Comparison of ENCODE assay signal across 8 cellular contexts in the genomic region with DNA sequence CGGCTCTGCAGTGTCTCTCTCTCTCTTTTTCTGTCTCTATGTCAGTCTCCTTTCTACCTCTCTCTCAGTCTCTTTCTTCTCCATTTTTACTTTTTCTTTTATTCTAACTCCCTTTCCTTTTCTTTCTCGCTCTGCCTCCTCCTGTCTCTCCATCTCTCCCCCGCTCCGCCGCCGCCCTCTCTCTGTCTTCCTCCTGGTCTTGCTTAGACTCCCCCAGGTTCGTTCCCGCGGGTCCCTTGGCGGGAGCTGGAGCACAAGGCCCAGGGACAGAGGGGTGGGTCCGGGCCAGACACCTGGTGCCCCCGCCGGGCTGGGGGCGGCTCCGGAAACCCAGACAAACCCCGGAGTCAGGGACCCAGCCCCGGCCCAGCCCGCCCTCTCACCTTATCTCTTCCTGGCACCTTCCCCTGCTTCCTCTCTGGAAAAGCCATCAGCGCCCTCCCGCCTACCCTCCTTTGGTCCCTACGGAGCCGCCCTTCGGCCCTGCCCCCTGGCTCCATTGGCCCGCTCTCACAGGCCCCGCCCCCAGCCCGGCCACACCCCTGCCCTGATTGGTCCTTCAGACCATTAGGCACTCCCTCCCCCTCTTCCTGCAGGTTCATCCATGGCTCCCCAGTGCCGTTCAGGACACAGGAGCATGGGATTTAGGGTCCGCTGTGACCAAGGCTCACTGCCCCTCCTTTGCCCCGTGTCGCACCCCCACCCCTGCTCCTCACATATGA. TPM values are rescaled to one million over a fixed set of nuclear protein-coding genes. Genes with fewer than 3 reads are reported as not detected.
DNase-seq lines count a peak whose midpoint lies in the region; ATAC-seq, FAIRE-seq and TF ChIP-seq lines count a peak whose summit lies in the region.

No MANE protein-coding gene starts in this region.

- peak overlapping the region; percentile 29 for H3K4me3 Mint-ChIP-seq in central memory CD8-positive, alpha-beta T cell

- peak overlapping the region; percentile 59 for H3K4me3 ChIP-seq in HUES48 (ENCODE audit: low read depth, low read length)
- H3K4me3 ChIP-seq in HepG2 (replicated peaks in 1 of 3; ENCODE audit: insufficient read depth in 1 of 3, low read depth in 2 of 3, low read length in 3 of 3), result peak overlapping the region; percentile 26 to 50 (median 43); a peak in 4 of 6 replicates

- peak; percentile 84 for DNase-seq in SW480 (ENCODE audit: low spot score)
- DNase-seq in central memory CD8-positive, alpha-beta T cell (ENCODE audit: low spot score in 2 of 2), result no peak
- DNase-seq in HepG2 (ENCODE audit: low spot score), result peak; percentile 57
- peak; percentile 30 for DNase-seq in stimulated activated CD8-positive, alpha-beta memory T cell treated with anti-CD3 and anti-CD28 coated beads, Interleukin-4, amount 100 ng/mL, for 24 hours (ENCODE audit: low read depth)
- DNase-seq in epidermal melanocyte (ENCODE audit: insufficient read length, low spot score), result no peak
- no peak for DNase-seq in DMS 273 (lab: John Stamatoyannopoulos, UW; ENCODE audit: unreplicated experiment)

- in situ Hi-C loops in HepG2 (cut with HindIII; ENCODE audit: extremely low pct_ligation_motif_present, low pct_unique_long_range_greater_than_20kb), result no loop called here

- H3K27ac ChIP-seq in HUES48 (ENCODE audit: low read depth, low read length) (peak overlapping the region; percentile 74), HepG2 (ENCODE audit: extremely low read length, insufficient read depth, low read length) (no peak overlapping the region)

- ATAC-seq in central memory CD8-positive, alpha-beta T cell (replicated peaks; ENCODE audit: extremely low read depth, poor library complexity, severe bottlenecking), result no peak
- ATAC-seq in HepG2 (peak; percentile 82), HG02981 (IDR thresholded peaks at IDR 0.05; ENCODE audit: unreplicated experiment) (no peak)

- peaks cover 6% of the 10 kb centered on the region; the same call in 1 of the 2 replicates for H3K4me1 ChIP-seq in HUES48 (ENCODE audit: control insufficient read depth, insufficient read depth, low read length)
- H3K4me1 ChIP-seq in HepG2 (ENCODE audit: insufficient read depth, low read length), result peaks cover 41% of the 10 kb centered on the region

- no peak overlapping the region for H2AFZ ChIP-seq in HepG2 (ENCODE audit: low read length)

- 30% methylated on average over 27 of the region's 30 CpGs for WGBS in HepG2 (ENCODE audit: low lambda C conversion rate)

- no peaks in the 10 kb centered on the region for H3K79me2 ChIP-seq in HepG2 (ENCODE audit: insufficient read depth, low read length)

- H3K27me3 Mint-ChIP-seq in central memory CD8-positive, alpha-beta T cell, result peaks cover 51% of the 10 kb centered on the region

- H3K9ac ChIP-seq in HUES48 (ENCODE audit: low read depth, low read length) (peak overlapping the region; percentile 55; the same call in 1 of the 2 replicates), HepG2 (ENCODE audit: insufficient read depth, low read depth, low read length) (no peak overlapping the region)

- TF ChIP-seq POLR2A in HepG2 (IDR thresholded peaks at IDR 0.05; ENCODE audit: insufficient read depth in 1 of 2, low read depth in 2 of 2, low read length in 2 of 2), result no peak

- no peaks in the 10 kb centered on the region for H4K20me1 ChIP-seq in HepG2 (ENCODE audit: insufficient read depth, low read length)

- H3K9me3 ChIP-seq in HUES48 (ENCODE audit: control insufficient read depth, insufficient read depth, low read length) (no peaks in the 10 kb centered on the region), HepG2 (ENCODE audit: low read length) (no peaks in the 10 kb centered on the region)

- no peaks in the 10 kb centered on the region for H3K27me3 ChIP-seq in HUES48 (ENCODE audit: control insufficient read depth, insufficient read depth, low read length)
- H3K27me3 ChIP-seq in HepG2 (ENCODE audit: control insufficient read depth in 1 of 2, insufficient read depth in 2 of 2, low read length in 2 of 2), result no peaks in the 10 kb centered on the region

- H3K27ac Mint-ChIP-seq in central memory CD8-positive, alpha-beta T cell (ENCODE audit: low read depth), result no peak overlapping the region

- TF ChIP-seq EP300 in HepG2 (IDR thresholded peaks at IDR 0.05; ENCODE audit: low read depth in 2 of 2, low read length in 2 of 2) (no peak), HepG2 (CRISPR knock-in tag; IDR thresholded peaks at IDR 0.05; ENCODE audit: borderline replicate concordance) (no peak)

- no peak for TF ChIP-seq CTCF in HepG2 (CRISPR knock-in tag; IDR thresholded peaks at IDR 0.05)

- peaks cover 17% of the 10 kb centered on the region for H3K4me1 Mint-ChIP-seq in central memory CD8-positive, alpha-beta T cell

- intact Hi-C loops in HepG2 (cut with micrococcal nuclease; ENCODE audit: unreplicated experiment), result no loop called here

- BruUV-seq in HepG2 (replicated peaks; lab: Mats Ljungman, UMichigan), result no TSS peak

- H3K36me3 ChIP-seq in HUES48 (ENCODE audit: control insufficient read depth, insufficient read depth, low read length) (0 out of 2 replicates have a peak, but pooled peaks cover 6% of the 10 kb centered on the region), HepG2 (replicated peaks in 1 of 2; ENCODE audit: control insufficient read depth in 1 of 2, insufficient read depth in 2 of 2, low read length in 2 of 2) (no peaks in the 10 kb centered on the region)

- H3K9me3 Mint-ChIP-seq in central memory CD8-positive, alpha-beta T cell, result no peaks in the 10 kb centered on the region

- no peak for FAIRE-seq in HepG2 (lab: Jason Lieb, UNC)

- peaks cover 2% of the 10 kb centered on the region for H3K36me3 Mint-ChIP-seq in central memory CD8-positive, alpha-beta T cell (ENCODE audit: insufficient read depth)

- TF ChIP-seq RAD21 in HepG2 (CRISPR knock-in tag; IDR thresholded peaks at IDR 0.05), result no peak

- POLR2A ChIA-PET in HepG2 (lab: Yijun Ruan, JAX), result no interaction called here

- CTCF ChIA-PET in HepG2 (lab: Yijun Ruan, JAX; ENCODE audit: low intra/inter-chr PET ratio, low total read pairs), result interaction anchor here (0.7 kb wide), 1 partner anchor 1382 kb away, joined by 3 read pairs; no protein-coding TSS in a partner anchor

- peak overlapping the region; percentile 65 for H3K4me2 ChIP-seq in HepG2 (ENCODE audit: low read depth, low read length)

RNA-seq across cellular contexts. Expression of gene NOP53, which starts 15.4 kb away (rescaled TPM):
- total RNA-seq in HepG2 (2016; rRNA removed; fragmentation: Illumina TruSeq; extraction: Trizol), result 44.2 and 53.9 TPM in 2 replicates
- 107 and 126 TPM in 2 replicates for total RNA-seq in HepG2 (2016; cell fraction: cytosol; rRNA removed; fragmentation: Illumina TruSeq; extraction: Trizol; ENCODE audit: low read depth)
- total RNA-seq in HepG2 (2016; cell fraction: insoluble cytoplasmic fraction; rRNA removed; fragmentation: Illumina TruSeq; extraction: Trizol), result 45.6 and 56.7 TPM in 2 replicates
- 135 and 149 TPM in 2 replicates for total RNA-seq in HepG2 (2016; cell fraction: membrane; rRNA removed; fragmentation: Illumina TruSeq; extraction: Trizol)
- total RNA-seq in HepG2 (2016; cell fraction: nucleus; rRNA removed; fragmentation: Illumina TruSeq; extraction: Trizol), result 47.1 and 55.4 TPM in 2 replicates
- polyA plus RNA-seq in HepG2 (2011; rRNA removed), result 137 and 141 TPM in 2 replicates
- 112 and 146 TPM in 2 replicates for polyA plus RNA-seq in HepG2 (2011; cell fraction: cytosol; rRNA removed)
- 144 and 157 TPM in 2 replicates for polyA plus RNA-seq in HepG2 (2011; cell fraction: nucleus; rRNA removed)
- 184 and 186 TPM in 2 replicates for polyA plus RNA-seq in HepG2 (2012)
- polyA plus RNA-seq in HepG2 (2016; cell fraction: cytosol; fragmentation: Illumina TruSeq; extraction: Trizol; ENCODE audit: low read depth), result 140 and 165 TPM in 2 replicates
- polyA plus RNA-seq in HepG2 (2016; cell fraction: insoluble cytoplasmic fraction; fragmentation: Illumina TruSeq; extraction: Trizol; ENCODE audit: low read depth), result 95.8 and 96.6 TPM in 2 replicates
- 223 and 257 TPM in 2 replicates for polyA plus RNA-seq in HepG2 (2016; cell fraction: membrane; fragmentation: Illumina TruSeq; extraction: Trizol; ENCODE audit: low read depth)
- 129 and 142 TPM in 2 replicates for polyA plus RNA-seq in HepG2 (2016; cell fraction: nucleus; fragmentation: Illumina TruSeq; extraction: Trizol; ENCODE audit: insufficient read depth, low read depth)
- polyA minus RNA-seq in HepG2 (2011; rRNA and poly(A)+ RNA removed; ENCODE audit: low replicate concordance), result 51.2 and 58.9 TPM in 2 replicates
- polyA minus RNA-seq in HepG2 (2011; cell fraction: cytosol; rRNA and poly(A)+ RNA removed), result 55.2 and 56.4 TPM in 2 replicates
- 36.2 and 36.4 TPM in 2 replicates for polyA minus RNA-seq in HepG2 (2011; cell fraction: nucleus; rRNA and poly(A)+ RNA removed)

RNA-seq across cellular contexts. Expression of gene EHD2, which starts 16.7 kb away (rescaled TPM):
- total RNA-seq in HepG2 (2016; rRNA removed; fragmentation: Illumina TruSeq; extraction: Trizol), result 0.08 and 0.09 TPM in 2 replicates
- not detected in 2 replicates for total RNA-seq in HepG2 (2016; cell fraction: cytosol; rRNA removed; fragmentation: Illumina TruSeq; extraction: Trizol; ENCODE audit: low read depth)
- total RNA-seq in HepG2 (2016; cell fraction: insoluble cytoplasmic fraction; rRNA removed; fragmentation: Illumina TruSeq; extraction: Trizol), result not detected in 2 replicates
- total RNA-seq in HepG2 (2016; cell fraction: membrane; rRNA removed; fragmentation: Illumina TruSeq; extraction: Trizol), result not detected in 2 replicates
- not detected in 2 replicates for total RNA-seq in HepG2 (2016; cell fraction: nucleus; rRNA removed; fragmentation: Illumina TruSeq; extraction: Trizol)
- polyA plus RNA-seq in HepG2 (2011; rRNA removed), result 0.28 and 0.33 TPM in 2 replicates
- 0.25 and 0.33 TPM in 2 replicates for polyA plus RNA-seq in HepG2 (2011; cell fraction: cytosol; rRNA removed)
- 1.2 and 1.3 TPM in 2 replicates for polyA plus RNA-seq in HepG2 (2011; cell fraction: nucleus; rRNA removed)
- polyA plus RNA-seq in HepG2 (2012), result 0.37 and 0.80 TPM in 2 replicates
- polyA plus RNA-seq in HepG2 (2016; cell fraction: cytosol; fragmentation: Illumina TruSeq; extraction: Trizol; ENCODE audit: low read depth), result not detected in 2 replicates
- 0.05 TPM in 1 of 2 replicates, not detected in the other for polyA plus RNA-seq in HepG2 (2016; cell fraction: insoluble cytoplasmic fraction; fragmentation: Illumina TruSeq; extraction: Trizol; ENCODE audit: low read depth)
- polyA plus RNA-seq in HepG2 (2016; cell fraction: membrane; fragmentation: Illumina TruSeq; extraction: Trizol; ENCODE audit: low read depth), result not detected in 2 replicates
- polyA plus RNA-seq in HepG2 (2016; cell fraction: nucleus; fragmentation: Illumina TruSeq; extraction: Trizol; ENCODE audit: insufficient read depth, low read depth), result not detected in 2 replicates
- polyA minus RNA-seq in HepG2 (2011; rRNA and poly(A)+ RNA removed; ENCODE audit: low replicate concordance), result 0.46 and 5.6 TPM in 2 replicates
- polyA minus RNA-seq in HepG2 (2011; cell fraction: cytosol; rRNA and poly(A)+ RNA removed), result 0.53 and 1.3 TPM in 2 replicates
- polyA minus RNA-seq in HepG2 (2011; cell fraction: nucleus; rRNA and poly(A)+ RNA removed), result 0.26 and 0.87 TPM in 2 replicates

RNA-seq across cellular contexts. Expression of gene SELENOW, which starts 48.5 kb away (rescaled TPM):
- 57.0 and 64.7 TPM in 2 replicates for total RNA-seq in HepG2 (2016; rRNA removed; fragmentation: Illumina TruSeq; extraction: Trizol)
- 415 and 416 TPM in 2 replicates for total RNA-seq in HepG2 (2016; cell fraction: cytosol; rRNA removed; fragmentation: Illumina TruSeq; extraction: Trizol; ENCODE audit: low read depth)
- 46.9 and 63.2 TPM in 2 replicates for total RNA-seq in HepG2 (2016; cell fraction: insoluble cytoplasmic fraction; rRNA removed; fragmentation: Illumina TruSeq; extraction: Trizol)
- 235 and 276 TPM in 2 replicates for total RNA-seq in HepG2 (2016; cell fraction: membrane; rRNA removed; fragmentation: Illumina TruSeq; extraction: Trizol)
- total RNA-seq in HepG2 (2016; cell fraction: nucleus; rRNA removed; fragmentation: Illumina TruSeq; extraction: Trizol), result 28.8 and 32.2 TPM in 2 replicates
- 50.3 and 55.8 TPM in 2 replicates for polyA plus RNA-seq in HepG2 (2011; rRNA removed)
- 52.1 and 56.8 TPM in 2 replicates for polyA plus RNA-seq in HepG2 (2011; cell fraction: cytosol; rRNA removed)
- polyA plus RNA-seq in HepG2 (2011; cell fraction: nucleus; rRNA removed), result 41.3 and 52.2 TPM in 2 replicates
- polyA plus RNA-seq in HepG2 (2012), result 14.6 and 20.9 TPM in 2 replicates
- 421 and 463 TPM in 2 replicates for polyA plus RNA-seq in HepG2 (2016; cell fraction: cytosol; fragmentation: Illumina TruSeq; extraction: Trizol; ENCODE audit: low read depth)
- 46.3 and 48.2 TPM in 2 replicates for polyA plus RNA-seq in HepG2 (2016; cell fraction: insoluble cytoplasmic fraction; fragmentation: Illumina TruSeq; extraction: Trizol; ENCODE audit: low read depth)
- 226 and 236 TPM in 2 replicates for polyA plus RNA-seq in HepG2 (2016; cell fraction: membrane; fragmentation: Illumina TruSeq; extraction: Trizol; ENCODE audit: low read depth)
- polyA plus RNA-seq in HepG2 (2016; cell fraction: nucleus; fragmentation: Illumina TruSeq; extraction: Trizol; ENCODE audit: insufficient read depth, low read depth), result 54.1 and 65.0 TPM in 2 replicates
- polyA minus RNA-seq in HepG2 (2011; rRNA and poly(A)+ RNA removed; ENCODE audit: low replicate concordance), result 20.3 and 61.1 TPM in 2 replicates
- 7.8 and 8.5 TPM in 2 replicates for polyA minus RNA-seq in HepG2 (2011; cell fraction: cytosol; rRNA and poly(A)+ RNA removed)
- polyA minus RNA-seq in HepG2 (2011; cell fraction: nucleus; rRNA and poly(A)+ RNA removed), result 7.5 and 10.1 TPM in 2 replicates

Comparison
In these comparisons a context has a peak if more than half of its experiments do, and no peak if none do; other contexts are left out.
1. DNase-seq: peak in SW480 (single experiment), HepG2 (single experiment) and stimulated activated CD8-positive, alpha-beta memory T cell treated with anti-CD3 and anti-CD28 coated beads, Interleukin-4, amount 100 ng/mL, for 24 hours (single experiment); none in central memory CD8-positive, alpha-beta T cell (0 of 2), epidermal melanocyte (single experiment) and DMS 273 (single experiment).